11 cellular contexts compared by ENCODE assay signal in genomic region chr1:243244420-243244819, GRCh38. TPM values are rescaled to one million over a fixed set of nuclear protein-coding genes. Genes with fewer than 3 reads are reported as not detected.
A peak's percentile ranks its signal among the peaks of the same experiment; 100 is the strongest.
DNase-seq lines count a peak whose midpoint lies in the region; ATAC-seq, FAIRE-seq and TF ChIP-seq lines count a peak whose summit lies in the region.
"Had no signal": no experiment of that assay in that cellular context is flagged by ENCODE, and none has a peak within 500 bp of the region (broad histone marks: within the 10 kb centered on the region; RNA-seq: fewer than 3 reads in every experiment).

No MANE protein-coding gene starts in this region.

- peak overlapping the region; percentile 66 for H3K27ac Mint-ChIP-seq in osteocyte (ENCODE audit: unreplicated experiment)

- peaks cover 37% of the 10 kb centered on the region for H3K4me1 Mint-ChIP-seq in osteocyte (ENCODE audit: unreplicated experiment)

- DNase-seq in GM19239 (ENCODE audit: insufficient read length, low spot score) (no peak), NOMO-1 treated with dmso at 0.1 percent for 144 hours (lab: John Stamatoyannopoulos, UW; ENCODE audit: unreplicated experiment) (peak; percentile 5), osteocyte (ENCODE audit: extremely low spot score, unreplicated experiment) (no peak), NCI-H1694 treated with DMSO at 0.1 percent for 48 hours (lab: John Stamatoyannopoulos, UW) (no peak), retina (no peak)
- DNase-seq: activated T-cell treated with anti-CD3 and anti-CD28 coated beads for 4 hours, foreskin melanocyte, islet precursor cell had no signal

- no peaks in the 10 kb centered on the region for H3K27me3 Mint-ChIP-seq in osteocyte (ENCODE audit: unreplicated experiment)

- TF ChIP-seq CTCF in osteocyte (IDR thresholded peaks at IDR 0.05), result no peak

- no peaks in the 10 kb centered on the region for H3K9me3 Mint-ChIP-seq in osteocyte (ENCODE audit: unreplicated experiment)

- peaks cover 10% of the 10 kb centered on the region for H3K36me3 Mint-ChIP-seq in osteocyte (ENCODE audit: unreplicated experiment)

- ATAC-seq in HG02884 (IDR thresholded peaks at IDR 0.05; ENCODE audit: unreplicated experiment) (peak; percentile 44), HG03521 (IDR thresholded peaks at IDR 0.05; ENCODE audit: unreplicated experiment) (no peak)
- ATAC-seq: Right ventricle myocardium inferior had no signal

- FAIRE-seq in GM19239 (lab: Jason Lieb, UNC), result peak; percentile 63

- H3K4me3 Mint-ChIP-seq in osteocyte (ENCODE audit: unreplicated experiment), result no peak overlapping the region

RNA-seq across cellular contexts. Expression of gene CEP170, which starts 10.7 kb away (rescaled TPM):
- 125 and 131 TPM in 2 replicates for total RNA-seq in osteocyte

RNA-seq across cellular contexts. Expression of gene SDCCAG8, which starts 11.4 kb away (rescaled TPM):
- total RNA-seq in osteocyte, result 26.7 and 30.4 TPM in 2 replicates
